8 cellular contexts compared by ENCODE assay signal in genomic region chr22:50201191-50202129, GRCh38. TPM values are rescaled to one million over a fixed set of nuclear protein-coding genes. Genes with fewer than 3 reads are reported as not detected.
DNase-seq lines count a peak whose midpoint lies in the region; ATAC-seq and TF ChIP-seq lines count a peak whose summit lies in the region.

No MANE protein-coding gene starts in this region.

- ATAC-seq in HG02798 (IDR thresholded peaks at IDR 0.05; ENCODE audit: poor library complexity, unreplicated experiment) (peak; percentile 28), natural killer cell (peak; percentile 23 to 38 (median 35))

- H3K27ac Mint-ChIP-seq in natural killer cell, result no peak overlapping the region

- no peaks in the 10 kb centered on the region for H3K36me3 Mint-ChIP-seq in natural killer cell

- TF ChIP-seq CTCF in RWPE1 (conservative IDR thresholded peaks at IDR 0.05; ENCODE audit: low read depth), result no peak
- TF ChIP-seq CTCF in natural killer cell (IDR thresholded peaks at IDR 0.05), result no peak

- DNase-seq in NCI-H1417 (lab: John Stamatoyannopoulos, UW) (peak in 2 of 3 experiments; percentile 30 to 40), NCI-H1417 treated with DMSO at 0.1 percent for 48 hours (lab: John Stamatoyannopoulos, UW) (no peak), RWPE1 (ENCODE audit: low spot score) (no peak), epithelial cell of prostate (ENCODE audit: low read depth, low spot score) (no peak), natural killer cell (no peak), AML-193 (lab: John Stamatoyannopoulos, UW) (no peak)
- DNase-seq in central memory CD4-positive, alpha-beta T cell, result no peak

- peak overlapping the region; percentile 76 for H3K27ac ChIP-seq in RWPE1
- peak overlapping the region; percentile 45 for H3K27ac ChIP-seq in epithelial cell of prostate

- POLR2A ChIA-PET in RWPE1 (lab: Yijun Ruan, JAX; ENCODE audit: low non-redundant PET), result no interaction called here

- CTCF ChIA-PET in RWPE1 (lab: Yijun Ruan, JAX), result interaction anchor here (0.9 kb wide), 1 partner anchor 48 kb away, joined by 4 read pairs; no protein-coding TSS in a partner anchor

- intact Hi-C loops in natural killer cell (cut with micrococcal nuclease), result no loop called here

- peaks cover 24 to 30% of the 10 kb centered on the region in 2 donors for H3K4me1 Mint-ChIP-seq in natural killer cell

- H3K27me3 Mint-ChIP-seq in natural killer cell (ENCODE audit: low read depth in 2 of 2), result no peaks in the 10 kb centered on the region

- peak overlapping the region; percentile 87 for H3K4me3 Mint-ChIP-seq in natural killer cell

- no peaks in the 10 kb centered on the region for H3K9me3 Mint-ChIP-seq in natural killer cell

RNA-seq across cellular contexts. Expression of gene SELENOO, which starts 0.6 kb away (rescaled TPM):
- 10 to 100 TPM; 37.3 to 45.2 (median 37.6) TPM for total RNA-seq in natural killer cell

RNA-seq across cellular contexts. Expression of gene TRABD, which starts 15.7 kb away (rescaled TPM):
- 100 to 1,000 TPM; 129 to 138 (median 132) TPM for total RNA-seq in natural killer cell

RNA-seq across cellular contexts. Expression of gene PANX2, which starts 30.9 kb away (rescaled TPM):
- total RNA-seq in natural killer cell, result 1 to 10 TPM in 1 of 3 donors, under 1 TPM in 2; 0.16 to 3.4 (median 0.27) TPM

RNA-seq across cellular contexts. Expression of gene TUBGCP6, which starts 43.4 kb away (rescaled TPM):
- total RNA-seq in natural killer cell, result 100 to 1,000 TPM; 105 to 126 (median 118) TPM

RNA-seq across cellular contexts. Expression of gene HDAC10, which starts 49.6 kb away (rescaled TPM):
- total RNA-seq in natural killer cell, result 100 to 1,000 TPM; 112 to 131 (median 123) TPM

Comparison
In these comparisons a context has a peak if more than half of its experiments do, and no peak if none do; other contexts are left out.
1. DNase-seq: peak in NCI-H1417 (2 of 3); none in NCI-H1417 treated with DMSO at 0.1 percent for 48 hours (single experiment), RWPE1 (single experiment), epithelial cell of prostate (single experiment), natural killer cell (single experiment), AML-193 (0 of 2) and central memory CD4-positive, alpha-beta T cell (single experiment).